In genomic region chr6:72525821-72526550, GRCh38 we compare ENCODE assay signal across 17 cellular contexts.
"Had no signal": no experiment of that assay in that cellular context is flagged by ENCODE, and none has a peak within 500 bp of the region (broad histone marks: within the 10 kb centered on the region; RNA-seq: fewer than 3 reads in every experiment).

No MANE protein-coding gene starts in this region.

- FAIRE-seq: endothelial cell of umbilical vein had no signal

- H3K27ac ChIP-seq: ascending aorta, coronary artery, hepatocyte, ovary, thoracic aorta had no signal

- H3K27me3 ChIP-seq: ascending aorta, hepatocyte, ovary had no signal

- H2AFZ ChIP-seq: hepatocyte had no signal

- H3K36me3 ChIP-seq: ascending aorta, ovary, thoracic aorta had no signal

- H3K4me1 ChIP-seq: ascending aorta had no signal

- DNase-seq: activated CD4-positive, alpha-beta T cell treated with anti-CD3 and anti-CD28 coated beads, Interleukin-2, amount 50 U/mL, for 48 hours; activated CD4-positive, CD25-positive, alpha-beta regulatory T cell treated with anti-CD3 and anti-CD28 coated beads, Interleukin-2, amount 50 U/mL, for 72 hours; activated gamma-delta T cell treated with Interleukin-2 at 50 U/mL for 16 hours; activated naive CD8-positive, alpha-beta T cell treated with anti-CD3 and anti-CD28 coated beads for 36 hours; activated T-cell treated with anti-CD3 and anti-CD28 coated beads, Interleukin-2, amount 50 U/mL, for 4 hours; central memory CD4-positive, alpha-beta T cell; effector CD4-positive, alpha-beta T cell; kidney glomerular epithelial cell; mesendoderm; ovary; stimulated activated CD4-positive, alpha-beta T cell treated with anti-CD3 and anti-CD28 coated beads, Interleukin-4, amount 100 ng/mL, for 4 hours; stimulated activated naive CD8-positive, alpha-beta T cell treated with anti-CD3 and anti-CD28 coated beads, Interleukin-15, amount 100 ng/mL, for 72 hours had no signal

- H3K79me2 ChIP-seq: hepatocyte had no signal

- H3K4me2 ChIP-seq: hepatocyte had no signal

- H3K4me3 ChIP-seq: ascending aorta, coronary artery, hepatocyte, ovary, thoracic aorta had no signal

- H3K9me3 ChIP-seq: ascending aorta, ovary, thoracic aorta had no signal
